ENCODE assay signal across 20 cellular contexts in genomic region chrX:114889454-114889853, GRCh38.
"Had no signal": no experiment of that assay in that cellular context is flagged by ENCODE, and none has a peak within 500 bp of the region (broad histone marks: within the 10 kb centered on the region; RNA-seq: fewer than 3 reads in every experiment).

No MANE protein-coding gene starts in this region.

- ATAC-seq: gastrocnemius medialis; left lobe of liver; natural killer cell; psoas muscle; right cardiac atrium; stimulated activated naive B cell treated with anti-CD40 and anti-IgM and Interleukin-4, amounts not matched to agents 10 μg/mL and 1 μg/mL and 100 μg/mL, for 72 hours had no signal

- H3K4me1 ChIP-seq: gastrocnemius medialis, psoas muscle, tibial nerve, upper lobe of left lung, uterus had no signal

- H3K27ac ChIP-seq: gastrocnemius medialis, ovary, psoas muscle, thoracic aorta, tibial nerve, upper lobe of left lung, uterus had no signal

- DNase-seq: cortex of kidney; gastrocnemius medialis; head of caudate nucleus; natural killer cell; occipital lobe; ovary; posterior cingulate gyrus; psoas muscle; right cardiac atrium; stimulated activated CD4-positive, alpha-beta T cell treated with anti-CD3 and anti-CD28 coated beads, Interleukin-15, amount 100 ng/mL, for 24 hours; stimulated activated CD4-positive, alpha-beta T cell treated with anti-CD3 and anti-CD28 coated beads, Interleukin-2, amount 100 ng/mL, for 48 hours; stimulated activated naive B cell treated with anti-CD40 and anti-IgM and Interleukin-4, amounts not matched to agents 10 μg/mL and 1 μg/mL and 100 μg/mL, for 72 hours; upper lobe of left lung; uterus had no signal

- H3K9me3 ChIP-seq: gastrocnemius medialis, ovary, thoracic aorta, uterus had no signal

- H3K27me3 ChIP-seq: upper lobe of left lung, uterus had no signal

- H3K36me3 ChIP-seq: gastrocnemius medialis, ovary, thoracic aorta, tibial nerve, upper lobe of left lung, uterus had no signal

- FAIRE-seq: keratinocyte had no signal

- H3K4me3 ChIP-seq: gastrocnemius medialis, lung, ovary, psoas muscle, skin epidermis, thoracic aorta, tibial nerve, upper lobe of left lung, uterus had no signal
